23 cellular contexts compared by ENCODE assay signal in genomic region chr6:124722479-124722878, GRCh38.
DNase-seq lines count a peak whose midpoint lies in the region; ATAC-seq, FAIRE-seq and TF ChIP-seq lines count a peak whose summit lies in the region.
"Had no signal": no experiment of that assay in that cellular context is flagged by ENCODE, and none has a peak within 500 bp of the region (broad histone marks: within the 10 kb centered on the region; RNA-seq: fewer than 3 reads in every experiment).

No MANE protein-coding gene starts in this region.

- ATAC-seq in GM18520 (IDR thresholded peaks at IDR 0.05; ENCODE audit: unreplicated experiment) (no peak), GM21529 (IDR thresholded peaks at IDR 0.05; ENCODE audit: unreplicated experiment) (no peak)
- ATAC-seq: CD8-positive, alpha-beta T cell; HCT116 had no signal

- no peak overlapping the region for H4K5ac ChIP-seq in H1 (ENCODE audit: insufficient read length, low read depth, low read length)

- H2AFZ ChIP-seq in H1 (ENCODE audit: low read length) (peak overlapping the region; percentile 59; the same call in 1 of the 2 replicates), neural progenitor cell (replicated peaks) (peak overlapping the region; percentile 1)

- no peaks in the 10 kb centered on the region for H3K36me3 Mint-ChIP-seq in neural progenitor cell
- H3K36me3 Mint-ChIP-seq: CD4-positive, CD25-positive, alpha-beta regulatory T cell; CD8-positive, alpha-beta T cell had no signal

- 79% methylated on average over 2 of the region's 2 CpGs; no CpG with 5 or more reads in 1 of the 2 experiments for WGBS in H1 (ENCODE audit: extremely low coverage in 1 of 2, insufficient coverage in 1 of 2, insufficient read length in 1 of 2, insufficient replicate concordance in 2 of 2, low coverage in 1 of 2, low lambda C conversion rate in 2 of 2, missing lambda C conversion rate in 1 of 2), 2 experiments

- no peak overlapping the region for H2BK20ac ChIP-seq in H1 (ENCODE audit: low read length)

- H3F3A ChIP-seq in neural progenitor cell (ENCODE audit: low read depth) = no peaks in the 10 kb centered on the region

- H3K9ac ChIP-seq in SK-N-MC (ENCODE audit: insufficient read length) = no peak overlapping the region
- H3K9ac ChIP-seq in H1 (replicated peaks in 1 of 4; ENCODE audit: extremely low read depth in 1 of 4, low read depth in 3 of 4, low read length in 3 of 4) = no peak overlapping the region
- H3K9ac ChIP-seq in neural progenitor cell = no peak overlapping the region
- H3K9ac ChIP-seq: BLaER1 had no signal

- FAIRE-seq in H1 (lab: Jason Lieb, UNC) = no peak
- FAIRE-seq: A204.1, G401.6, GM12892, GM19239 had no signal

- H3K4ac ChIP-seq in H1 (replicated peaks; ENCODE audit: insufficient read length, low read depth, low read length) = no peak overlapping the region

- no peaks in the 10 kb centered on the region for H3K4me1 Mint-ChIP-seq in neural progenitor cell
- H3K4me1 Mint-ChIP-seq: B cell; CD4-positive, CD25-positive, alpha-beta regulatory T cell had no signal

- H2BK5ac ChIP-seq in H1 (ENCODE audit: low read depth, low read length) = no peak overlapping the region

- H3K9me3 ChIP-seq in SK-N-MC (ENCODE audit: low read depth, low read length) = no peaks in the 10 kb centered on the region
- H3K9me3 ChIP-seq in H1 (ENCODE audit: insufficient read depth in 2 of 2, low read depth in 1 of 2, low read length in 1 of 2) = peaks cover 0 to 3% of the 10 kb centered on the region in 2 experiments; a peak in 1 of 4 replicates
- H3K9me3 ChIP-seq in neural progenitor cell (ENCODE audit: low read depth) = no peaks in the 10 kb centered on the region
- no peaks in the 10 kb centered on the region for H3K9me3 ChIP-seq in SJCRH30 (replicated peaks)
- H3K9me3 ChIP-seq: BLaER1, Caco-2 had no signal

- H3K4me3 ChIP-seq in SK-N-MC = no peak overlapping the region
- no peak overlapping the region for H3K4me3 ChIP-seq in H1 (ENCODE audit: extremely low read depth in 1 of 4, insufficient read depth in 2 of 4, low read depth in 3 of 4, low read length in 4 of 4)
- no peak overlapping the region for H3K4me3 ChIP-seq in neural progenitor cell
- no peak overlapping the region for H3K4me3 ChIP-seq in SJCRH30
- H3K4me3 ChIP-seq: BLaER1 had no signal

- H3K4me3 Mint-ChIP-seq in neural progenitor cell = no peak overlapping the region
- H3K4me3 Mint-ChIP-seq: B cell; CD4-positive, CD25-positive, alpha-beta regulatory T cell; CD8-positive, alpha-beta T cell; H9 had no signal

- H3K56ac ChIP-seq in H1 (replicated peaks; ENCODE audit: insufficient read length, low read depth, low read length) = no peak overlapping the region

- CTCF ChIA-PET in H1 (lab: Charles Lee; ENCODE audit: partially characterized antibody) = interaction anchor here (0.8 to 1.1 kb wide), 2 partner anchors 24 to 42 kb away, joined by 3 read pairs; no protein-coding TSS in a partner anchor

- no peak for TF ChIP-seq EP300 in H1 (IDR thresholded peaks at IDR 0.05; ENCODE audit: borderline replicate concordance in 1 of 2, low read depth in 2 of 2, low read length in 2 of 2)

- H3K79me2 ChIP-seq in H1 (ENCODE audit: control insufficient read depth in 1 of 2, insufficient read depth in 2 of 2, low read length in 2 of 2) = no peaks in the 10 kb centered on the region
- H3K79me2 ChIP-seq in neural progenitor cell (ENCODE audit: low read depth) = no peaks in the 10 kb centered on the region

- no peak overlapping the region for H3K27ac Mint-ChIP-seq in neural progenitor cell
- H3K27ac Mint-ChIP-seq: B cell; CD4-positive, CD25-positive, alpha-beta regulatory T cell; CD8-positive, alpha-beta T cell; H9 had no signal

- H4K91ac ChIP-seq in H1 (replicated peaks; ENCODE audit: insufficient read length, low read length) = no peak overlapping the region

- TF ChIP-seq POLR2A in H1 (IDR thresholded peaks at IDR 0.05; ENCODE audit: control extremely low read depth in 1 of 2, low read depth in 2 of 2, low read length in 2 of 2) = no peak

- no peak overlapping the region for H3K18ac ChIP-seq in H1 (ENCODE audit: extremely low read depth, low read length)

- H3K36me3 ChIP-seq in SK-N-MC (ENCODE audit: insufficient read depth, low read length) (no peaks in the 10 kb centered on the region), H1 (ENCODE audit: control insufficient read depth in 2 of 4, insufficient read depth in 4 of 4, low read length in 3 of 4) (no peaks in the 10 kb centered on the region), neural progenitor cell (no peaks in the 10 kb centered on the region), SJCRH30 (no peaks in the 10 kb centered on the region)
- H3K36me3 ChIP-seq: BLaER1 had no signal

- H2AK5ac ChIP-seq in H1 (ENCODE audit: low read depth, low read length) = no peak overlapping the region

- no peak overlapping the region for H3K14ac ChIP-seq in H1 (ENCODE audit: insufficient read length)

- peak in 1 of 3 experiments; percentile 5; a peak in 1 of 4 replicates for TF ChIP-seq CTCF in H1 (IDR thresholded peaks at IDR 0.05; ENCODE audit: control extremely low read depth in 1 of 3, insufficient read depth in 1 of 3, low read depth in 1 of 3, low read length in 3 of 3)
- no peak for TF ChIP-seq CTCF in neural progenitor cell (IDR thresholded peaks at IDR 0.05)

- no peak overlapping the region for H2BK12ac ChIP-seq in H1 (ENCODE audit: low read depth, low read length)

- peak; percentile 22 for DNase-seq in NCI-H82 (lab: John Stamatoyannopoulos, UW)
- no peak for DNase-seq in NCI-H82 treated with DMSO at 0.1 percent for 48 hours (lab: John Stamatoyannopoulos, UW; ENCODE audit: unreplicated experiment)
- no peak for DNase-seq in SK-N-MC (ENCODE audit: low read depth, low spot score)
- DNase-seq in H1 (ENCODE audit: low read depth in 1 of 2, low spot score in 2 of 2) = no peak
- DNase-seq in neural progenitor cell (ENCODE audit: low spot score) = no peak
- no peak for DNase-seq in SJCRH30
- DNase-seq: Caco-2; CD4-positive, CD25-positive, alpha-beta regulatory T cell; CD8-positive, alpha-beta T cell; DMS153; DND-41; H9 had no signal

- H2BK15ac ChIP-seq in H1 (ENCODE audit: low read length) = no peak overlapping the region

- H3K23ac ChIP-seq in H1 (ENCODE audit: insufficient read length) = no peak overlapping the region

- H3K79me1 ChIP-seq in H1 (ENCODE audit: low read depth, low read length) = no peaks in the 10 kb centered on the region

- H3K27me3 ChIP-seq in H1 (replicated peaks in 1 of 4; ENCODE audit: control insufficient read depth in 3 of 4, extremely low read depth in 1 of 4, insufficient read depth in 3 of 4, low read length in 3 of 4) = no peaks in the 10 kb centered on the region
- no peaks in the 10 kb centered on the region for H3K27me3 ChIP-seq in neural progenitor cell
- no peaks in the 10 kb centered on the region for H3K27me3 ChIP-seq in SJCRH30
- H3K27me3 ChIP-seq: BLaER1 had no signal

- peak; percentile 43 to 47 for TF ChIP-seq RAD21 in H1 (IDR thresholded peaks at IDR 0.05 in 1 of 2, conservative IDR thresholded peaks at IDR 0.05 in 1 of 2; ENCODE audit: low read depth in 2 of 2, low read length in 2 of 2)

- no peaks in the 10 kb centered on the region for H3K27me3 Mint-ChIP-seq in neural progenitor cell (ENCODE audit: insufficient read depth, low read depth)
- H3K27me3 Mint-ChIP-seq: B cell; CD4-positive, CD25-positive, alpha-beta regulatory T cell had no signal

- H3K27ac ChIP-seq in SK-N-MC (peak overlapping the region; percentile 42; the same call in 1 of the 2 replicates), H1 (ENCODE audit: low read depth, low read length) (no peak overlapping the region), neural progenitor cell (no peak overlapping the region), SJCRH30 (no peak overlapping the region)
- H3K27ac ChIP-seq: 22Rv1, BLaER1, C4-2B had no signal

- H2BK120ac ChIP-seq in H1 (replicated peaks; ENCODE audit: low read depth, low read length) = no peak overlapping the region

- H4K20me1 ChIP-seq in H1 (replicated peaks in 1 of 2; ENCODE audit: control insufficient read depth in 1 of 2, insufficient read depth in 2 of 2, low read length in 2 of 2) (no peaks in the 10 kb centered on the region), neural progenitor cell (ENCODE audit: low read depth) (no peaks in the 10 kb centered on the region)
- H4K20me1 ChIP-seq: BLaER1 had no signal

- H3K23me2 ChIP-seq in H1 (ENCODE audit: low read depth, low read length) = no peaks in the 10 kb centered on the region

- H3K4me2 ChIP-seq in H1 (ENCODE audit: insufficient read depth in 1 of 2, low read depth in 2 of 2, low read length in 2 of 2) (no peak overlapping the region), neural progenitor cell (no peak overlapping the region)
- H3K4me2 ChIP-seq: BLaER1 had no signal

- POLR2A ChIA-PET in H1 (lab: Charles Lee; ENCODE audit: partially characterized antibody) = no interaction called here

- no peaks in the 10 kb centered on the region for H3K4me1 ChIP-seq in H1 (replicated peaks in 1 of 4; ENCODE audit: control insufficient read depth in 3 of 4, insufficient read depth in 4 of 4, low read length in 3 of 4)
- no peaks in the 10 kb centered on the region for H3K4me1 ChIP-seq in neural progenitor cell
- H3K4me1 ChIP-seq in SJCRH30 = no peaks in the 10 kb centered on the region
- H3K4me1 ChIP-seq: BLaER1, Caco-2 had no signal

- no peak overlapping the region for H4K8ac ChIP-seq in H1 (ENCODE audit: extremely low read depth, insufficient read depth, low read length)

- H3K9me3 Mint-ChIP-seq in neural progenitor cell = peaks cover 3% of the 10 kb centered on the region

TF ChIP-seq in H1, 55 proteins besides CTCF, POLR2A, EP300 and RAD21 (continues in another document):
- TF ChIP-seq PHF8 (conservative IDR thresholded peaks at IDR 0.05; ENCODE audit: low read depth, low read length) (no peak), RNF2 (IDR thresholded peaks at IDR 0.05; ENCODE audit: borderline replicate concordance, low read depth, low read length, missing control alignments, poor library complexity, severe bottlenecking) (no peak), RFX5 (IDR thresholded peaks at IDR 0.05; ENCODE audit: borderline replicate concordance, low read depth, low read length) (no peak), SIX5 (IDR thresholded peaks at IDR 0.05; ENCODE audit: low read depth, low read length) (no peak), BACH1 (IDR thresholded peaks at IDR 0.05; ENCODE audit: low read length) (no peak), POU5F1 (IDR thresholded peaks at IDR 0.05; ENCODE audit: low read depth, low read length) (no peak), CEBPB (IDR thresholded peaks at IDR 0.05; ENCODE audit: low read depth, low read length) (no peak), SIRT6 (IDR thresholded peaks at IDR 0.05; ENCODE audit: low read length) (no peak), YY1 (IDR thresholded peaks at IDR 0.05; ENCODE audit: low read depth, low read length) (no peak), ASH2L (IDR thresholded peaks at IDR 0.05; ENCODE audit: low read length) (no peak), GTF2F1 (IDR thresholded peaks at IDR 0.05; ENCODE audit: borderline replicate concordance, low read depth, low read length) (no peak), KDM1A (IDR thresholded peaks at IDR 0.05; ENCODE audit: borderline replicate concordance, low read length) (no peak), GABPA (IDR thresholded peaks at IDR 0.05; ENCODE audit: borderline replicate concordance, insufficient read depth, low read length) (no peak)
